Comparison of ENCODE assay signal across 14 cellular contexts in the genomic region with DNA sequence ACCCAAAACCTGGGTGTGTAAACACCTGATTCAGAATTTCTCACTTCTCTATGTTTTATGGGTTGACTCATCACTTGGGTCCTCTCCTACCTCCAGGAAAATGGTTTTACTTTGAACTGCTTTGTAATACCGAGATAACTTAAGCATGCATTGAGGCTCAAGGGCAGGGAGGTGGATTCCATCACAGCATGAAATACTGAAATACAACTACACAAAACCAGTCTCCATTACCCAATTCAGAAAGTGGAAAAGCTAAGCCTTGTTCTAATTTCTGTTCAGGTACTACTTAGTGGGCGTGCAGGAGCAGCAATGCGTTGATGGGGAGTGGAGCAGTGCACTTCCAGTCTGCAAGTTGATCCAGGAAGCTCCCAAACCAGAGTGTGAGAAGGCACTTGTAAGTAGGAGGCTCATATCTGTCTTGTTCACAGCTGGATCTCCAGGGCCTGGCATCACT. TPM values are rescaled to one million over a fixed set of nuclear protein-coding genes. Genes with fewer than 3 reads are reported as not detected.
DNase-seq lines count a peak whose midpoint lies in the region; ATAC-seq, FAIRE-seq and TF ChIP-seq lines count a peak whose summit lies in the region.
"Had no signal": no experiment of that assay in that cellular context is flagged by ENCODE, and none has a peak within 500 bp of the region (broad histone marks: within the 10 kb centered on the region; RNA-seq: fewer than 3 reads in every experiment).

No MANE protein-coding gene starts in this region.

- peaks cover 9% of the 10 kb centered on the region for H3K4me1 Mint-ChIP-seq in activated naive CD4-positive, alpha-beta T cell treated with anti-CD3 and anti-CD28 coated beads for 36 hours (ENCODE audit: low read depth)
- H3K4me1 Mint-ChIP-seq: CD8-positive, alpha-beta memory T cell had no signal

- no peaks in the 10 kb centered on the region for H3K27me3 ChIP-seq in right atrium auricular region
- H3K27me3 ChIP-seq in spleen (replicated peaks in 1 of 7) = no peaks in the 10 kb centered on the region

- no peak overlapping the region for H3K4me3 Mint-ChIP-seq in activated naive CD4-positive, alpha-beta T cell treated with anti-CD3 and anti-CD28 coated beads for 36 hours
- H3K4me3 Mint-ChIP-seq: CD8-positive, alpha-beta memory T cell had no signal

- H3K4me3 ChIP-seq in right atrium auricular region (no peak overlapping the region), spleen (no peak overlapping the region)

- H3K27ac Mint-ChIP-seq in activated naive CD4-positive, alpha-beta T cell treated with anti-CD3 and anti-CD28 coated beads for 36 hours = peak overlapping the region; percentile 86
- H3K27ac Mint-ChIP-seq: CD8-positive, alpha-beta memory T cell had no signal

- H3K36me3 ChIP-seq in right atrium auricular region (no peaks in the 10 kb centered on the region), spleen (no peaks in the 10 kb centered on the region)

- intact Hi-C loops in activated naive CD4-positive, alpha-beta T cell treated with anti-CD3 and anti-CD28 coated beads for 36 hours (cut with micrococcal nuclease) = loop anchor here (1.0 to 5.0 kb wide), 10 partner anchors 9 to 402 kb away; a partner anchor contains a TSS
- intact Hi-C loops in spleen (cut with DNase I; ENCODE audit: low total_unique reads) = no loop called here

- ATAC-seq in GM19455 (IDR thresholded peaks at IDR 0.05; ENCODE audit: unreplicated experiment) (peak; percentile 83), HG03196 (IDR thresholded peaks at IDR 0.05; ENCODE audit: unreplicated experiment) (peak; percentile 74)

- peaks cover 6% of the 10 kb centered on the region for H3K9me3 Mint-ChIP-seq in activated naive CD4-positive, alpha-beta T cell treated with anti-CD3 and anti-CD28 coated beads for 36 hours
- H3K9me3 Mint-ChIP-seq: CD8-positive, alpha-beta memory T cell had no signal

- TF ChIP-seq CTCF in right atrium auricular region (IDR thresholded peaks at IDR 0.05) (no peak), spleen (IDR thresholded peaks at IDR 0.05 in 8 of 11, conservative IDR thresholded peaks at IDR 0.05 in 3 of 11) (no peak)

- TF ChIP-seq POLR2A in GM12892 (IDR thresholded peaks at IDR 0.05; ENCODE audit: low read depth, low read length) = no peak
- no peak for TF ChIP-seq POLR2A in spleen (IDR thresholded peaks at IDR 0.05)

- CTCF ChIA-PET in activated naive CD4-positive, alpha-beta T cell treated with anti-CD3 and anti-CD28 coated beads for 36 hours (lab: Charles Lee) = interaction anchor here (0.6 to 2.4 kb wide), 8 partner anchors 8 to 402 kb away, joined by 3 to 11 read pairs (median 4); no protein-coding TSS in a partner anchor

- no peaks in the 10 kb centered on the region for H3K9me3 ChIP-seq in right atrium auricular region
- H3K9me3 ChIP-seq in spleen = peaks cover 0 to 6% (median 0%) of the 10 kb centered on the region in 8 donors

- H3K27ac ChIP-seq in right atrium auricular region (no peak overlapping the region), spleen (no peak overlapping the region)

- H3K27me3 Mint-ChIP-seq in activated naive CD4-positive, alpha-beta T cell treated with anti-CD3 and anti-CD28 coated beads for 36 hours (ENCODE audit: low read depth) = peaks cover 4% of the 10 kb centered on the region

- 68 to 82% (median 78%) methylated on average over 3 of the region's 3 CpGs for WGBS in spleen, 5 donors

- peaks cover 9% of the 10 kb centered on the region for H3K36me3 Mint-ChIP-seq in activated naive CD4-positive, alpha-beta T cell treated with anti-CD3 and anti-CD28 coated beads for 36 hours (ENCODE audit: low read depth)

- H3K4me1 ChIP-seq in right atrium auricular region (no peaks in the 10 kb centered on the region), spleen (no peaks in the 10 kb centered on the region)

- peak; percentile 92 for FAIRE-seq in GM12892 (lab: Jason Lieb, UNC)

- peak; percentile 18 for DNase-seq in GM12892 (ENCODE audit: insufficient read length)
- peak; percentile 65 for DNase-seq in activated naive CD4-positive, alpha-beta T cell treated with anti-CD3 and anti-CD28 coated beads for 36 hours
- DNase-seq in amygdala (lab: John Stamatoyannopoulos, UW) = no peak
- DNase-seq in right atrium auricular region (ENCODE audit: low spot score) = no peak
- DNase-seq in spleen = no peak
- no peak for DNase-seq in KG1 (lab: John Stamatoyannopoulos, UW)
- DNase-seq: CD8-positive, alpha-beta memory T cell; H7; NCI-H1694 treated with DMSO at 0.1 percent for 48 hours had no signal

RNA-seq across cellular contexts. Expression of a gene that starts 6.1 kb away (rescaled TPM):
- polyA plus RNA-seq in GM12892 (2012; ENCODE audit: missing spikeins) = not detected
- not detected for total RNA-seq in activated naive CD4-positive, alpha-beta T cell treated with anti-CD3 and anti-CD28 coated beads for 36 hours
- total RNA-seq in right atrium auricular region (1 to 10 TPM in 1 of 2 donors, not detected in 1; 3.6 TPM), spleen (1 to 10 TPM in 2 of 7 donors, under 1 TPM in 5; 0.33 to 1.9 (median 0.57) TPM)
- polyA plus RNA-seq in spleen = under 1 TPM; 0.03 to 0.38 (median 0.04) TPM
- total RNA-seq: CD8-positive, alpha-beta memory T cell; cerebellum; H7; myocyte; T-helper 1 cell treated with Interleukin-12 subunit alpha and Interleukin-12 subunit beta and Interleukin-4 antibody, amounts not matched to agents 30 ng/mL and 1 ng/mL, for 36 hours had no signal
- polyA plus RNA-seq: CD8-positive, alpha-beta memory T cell had no signal

RNA-seq across cellular contexts. Expression of a gene that starts 9.2 kb away (rescaled TPM):
- 0.53 TPM for polyA plus RNA-seq in GM12892 (2012; ENCODE audit: missing spikeins)
- 1 to 10 TPM in 1 of 2 experiments, under 1 TPM in 1; 0.81 to 1.1 TPM for total RNA-seq in activated naive CD4-positive, alpha-beta T cell treated with anti-CD3 and anti-CD28 coated beads for 36 hours
- total RNA-seq in right atrium auricular region (not detected), spleen (1 to 10 TPM in 3 of 7 donors, under 1 TPM in 3, not detected in 1; 0.34 to 1.4 (median 0.71) TPM)
- polyA plus RNA-seq in spleen = under 1 TPM; 0.24 to 0.61 (median 0.59) TPM
- total RNA-seq: cerebellum, H7, myocyte had no signal
- polyA plus RNA-seq: CD8-positive, alpha-beta memory T cell had no signal

RNA-seq across cellular contexts. Expression of a gene that starts 44.8 kb away (rescaled TPM):
- 3.0 TPM for polyA plus RNA-seq in GM12892 (2012; ENCODE audit: missing spikeins)
- total RNA-seq in activated naive CD4-positive, alpha-beta T cell treated with anti-CD3 and anti-CD28 coated beads for 36 hours = 1 to 10 TPM; 3.4 to 6.2 TPM
- total RNA-seq in right atrium auricular region (10 to 100 TPM; 11.8 to 27.5 TPM), spleen (10 to 100 TPM; 19.1 to 69.5 (median 29.8) TPM)
- polyA plus RNA-seq in spleen = 1 to 10 TPM; 6.8 to 8.3 (median 8.2) TPM

RNA-seq across cellular contexts. Expression of a gene that starts 46.9 kb away (rescaled TPM):
- 4.4 TPM for polyA plus RNA-seq in GM12892 (2012; ENCODE audit: missing spikeins)
- 1 to 10 TPM; 8.6 to 8.8 TPM for total RNA-seq in activated naive CD4-positive, alpha-beta T cell treated with anti-CD3 and anti-CD28 coated beads for 36 hours
- 1 to 10 TPM; 3.5 to 4.7 TPM for total RNA-seq in right atrium auricular region
- 10 to 100 TPM in 6 of 7 donors, 1 to 10 TPM in 1; 9.8 to 23.2 (median 16.5) TPM for total RNA-seq in spleen
- 1 to 10 TPM; 2.8 to 3.6 (median 3.1) TPM for polyA plus RNA-seq in spleen

Comparison
In these comparisons a context has a peak if more than half of its experiments do, and no peak if none do; other contexts are left out.
1. DNase-seq: peak in GM12892 (single experiment) and activated naive CD4-positive, alpha-beta T cell treated with anti-CD3 and anti-CD28 coated beads for 36 hours (single experiment); none in amygdala (0 of 56), right atrium auricular region (single experiment), spleen (single experiment) and KG1 (single experiment).